8 cellular contexts compared by ENCODE assay signal in the genomic region with DNA sequence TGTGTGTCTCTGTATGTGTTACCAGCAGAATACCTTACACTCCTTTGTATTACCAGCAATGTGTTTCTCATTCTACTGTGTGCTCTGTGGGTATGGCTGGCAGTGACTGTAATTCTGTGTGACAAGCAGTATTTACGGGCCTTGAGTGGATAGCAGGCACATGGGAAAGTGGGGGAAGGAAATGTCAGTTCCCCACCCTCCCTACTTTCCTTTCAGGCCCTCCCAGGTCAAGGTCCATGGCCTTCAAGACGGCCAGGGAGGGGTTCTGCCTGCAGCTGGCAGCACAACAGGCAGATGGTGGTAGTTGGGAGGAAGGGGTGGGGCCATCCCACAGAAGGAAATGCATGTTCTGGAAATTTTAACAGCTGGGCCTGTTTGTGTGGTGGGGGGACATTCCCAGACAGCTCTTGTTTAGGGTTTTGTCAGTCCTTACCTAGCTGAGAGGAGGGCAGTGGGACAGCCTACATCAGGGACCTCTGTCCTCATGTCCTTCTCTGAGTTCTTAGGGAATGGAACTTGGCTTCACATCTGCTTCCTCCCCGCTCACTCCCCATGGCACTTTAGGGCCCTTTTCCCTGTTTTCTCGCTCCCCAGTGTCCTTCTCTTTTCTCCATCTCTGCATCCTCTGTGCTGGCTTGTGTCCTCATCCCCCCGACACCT. TPM values are rescaled to one million over a fixed set of nuclear protein-coding genes. Genes with fewer than 3 reads are reported as not detected.
A peak's percentile ranks its signal among the peaks of the same experiment; 100 is the strongest.
DNase-seq lines count a peak whose midpoint lies in the region; ATAC-seq and TF ChIP-seq lines count a peak whose summit lies in the region.

No MANE protein-coding gene starts in this region.

- no peaks in the 10 kb centered on the region for H3K27me3 ChIP-seq in SJCRH30
- no peaks in the 10 kb centered on the region for H3K27me3 ChIP-seq in psoas muscle (ENCODE audit: insufficient read depth in 3 of 3, low read length in 2 of 3)
- H3K27me3 ChIP-seq in prostate gland (replicated peaks; ENCODE audit: insufficient read depth), result no peaks in the 10 kb centered on the region

- TF ChIP-seq CTCF in fibroblast of mammary gland (conservative IDR thresholded peaks at IDR 0.05; ENCODE audit: control insufficient read depth, insufficient read depth, low read depth, low read length), result no peak
- no peak for TF ChIP-seq CTCF in psoas muscle (IDR thresholded peaks at IDR 0.05)
- TF ChIP-seq CTCF in prostate gland (IDR thresholded peaks at IDR 0.05), result no peak
- no peak for TF ChIP-seq CTCF in GM13977 (IDR thresholded peaks at IDR 0.05; ENCODE audit: extremely low read depth, insufficient read depth, missing control alignments)

- in situ Hi-C loops in GM13977 (cut with MboI; ENCODE audit: low pct_unique_long_range_greater_than_20kb, low sequenced_read_pairs, unreplicated experiment), result no loop called here

- 27 to 33% (median 29%) methylated on average over 5 of the region's 5 CpGs for WGBS in psoas muscle, 3 donors
- WGBS in prostate gland, result 66% methylated on average over 5 of the region's 5 CpGs

- peak overlapping the region; percentile 21; the same call in 1 of the 2 replicates for H3K27ac ChIP-seq in SJCRH30
- H3K27ac ChIP-seq in psoas muscle, result peak overlapping the region; percentile 76
- H3K27ac ChIP-seq in prostate gland, result no peak overlapping the region

- no peak for TF ChIP-seq POLR2A in prostate gland (IDR thresholded peaks at IDR 0.05)

- H3K36me3 ChIP-seq in SJCRH30 (peaks cover 9% of the 10 kb centered on the region), psoas muscle (ENCODE audit: insufficient read depth in 1 of 2, low read depth in 1 of 2) (no peaks in the 10 kb centered on the region), prostate gland (no peaks in the 10 kb centered on the region)

- H3K4me1 ChIP-seq in SJCRH30 (peaks cover 49% of the 10 kb centered on the region), psoas muscle (peaks cover 50% of the 10 kb centered on the region), prostate gland (replicated peaks) (no peaks in the 10 kb centered on the region)

- intact Hi-C loops in psoas muscle (cut with DNase I), result no loop called here
- intact Hi-C loops in prostate gland (cut with DNase I), result no loop called here

- no peaks in the 10 kb centered on the region for H3K9me3 ChIP-seq in SJCRH30 (replicated peaks)
- no peaks in the 10 kb centered on the region for H3K9me3 ChIP-seq in psoas muscle
- no peaks in the 10 kb centered on the region for H3K9me3 ChIP-seq in prostate gland

- H3K4me3 ChIP-seq in SJCRH30, result no peak overlapping the region
- H3K4me3 ChIP-seq in fibroblast of mammary gland (ENCODE audit: control insufficient read depth, low read depth, low read length), result no peak overlapping the region
- no peak overlapping the region for H3K4me3 ChIP-seq in psoas muscle
- no peak overlapping the region for H3K4me3 ChIP-seq in prostate gland

- ATAC-seq in psoas muscle, result no peak

- peak; percentile 27 for DNase-seq in ELR (ENCODE audit: low read depth)
- peak; percentile 68 to 74 for DNase-seq in SJCRH30
- DNase-seq in fibroblast of mammary gland (ENCODE audit: low read depth), result peak; percentile 33
- no peak for DNase-seq in psoas muscle
- DNase-seq in prostate gland (ENCODE audit: low spot score), result no peak
- no peak for DNase-seq in RPMI8226
- DNase-seq in C1 segment of cervical spinal cord (lab: John Stamatoyannopoulos, UW), result no peak
- DNase-seq in GM13977 (ENCODE audit: low spot score), result no peak

RNA-seq across cellular contexts. Expression of gene TNIP1, which starts 14.6 kb away (rescaled TPM):
- 56.3 and 57.4 TPM in 2 replicates for total RNA-seq in SJCRH30 (2014; rRNA removed; shearing (Covaris generic))
- total RNA-seq in psoas muscle, result 100 to 1,000 TPM; 114 to 218 (median 149) TPM
- 100 to 1,000 TPM in 2 of 3 donors, 10 to 100 TPM in 1; 55.5 to 167 (median 106) TPM for polyA plus RNA-seq in psoas muscle
- 10 to 100 TPM; 61.9 to 81.6 TPM for total RNA-seq in prostate gland

Comparison
In these comparisons a context has a peak if more than half of its experiments do, and no peak if none do; other contexts are left out.
1. DNase-seq: peak in ELR (single experiment), SJCRH30 (2 of 2) and fibroblast of mammary gland (single experiment); none in psoas muscle (0 of 2), prostate gland (single experiment), RPMI8226 (single experiment), C1 segment of cervical spinal cord (0 of 14) and GM13977 (single experiment).
2. H3K27ac ChIP-seq: peak in SJCRH30 (single experiment) and psoas muscle (single experiment); none in prostate gland (0 of 2).